In the genomic region with DNA sequence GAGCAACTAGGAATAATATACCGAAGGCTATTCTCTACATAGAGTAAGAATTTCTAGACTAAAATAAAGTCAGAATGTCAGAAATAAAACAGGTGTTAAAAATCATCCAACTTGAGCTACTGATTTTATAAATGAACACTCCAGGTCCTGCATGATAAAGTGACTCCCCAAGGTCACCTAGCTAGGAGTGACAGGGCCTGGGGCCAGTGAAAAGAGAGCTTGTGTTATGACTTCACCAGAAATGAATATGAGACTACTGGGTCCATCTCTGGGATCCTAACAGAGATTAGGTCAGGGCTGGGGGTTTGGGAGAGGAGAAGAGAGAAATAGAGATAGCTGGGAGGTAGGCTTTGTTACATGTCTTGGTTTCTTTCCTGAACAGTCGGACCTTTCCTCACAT, we compare ENCODE assay signal across 29 cellular contexts.
"Had no signal": no experiment of that assay in that cellular context is flagged by ENCODE, and none has a peak within 500 bp of the region (broad histone marks: within the 10 kb centered on the region; RNA-seq: fewer than 3 reads in every experiment).

No MANE protein-coding gene starts in this region.

- H3K4me3 Mint-ChIP-seq: naive thymus-derived CD4-positive, alpha-beta T cell; natural killer cell; neural crest cell; stimulated activated effector memory CD8-positive, alpha-beta T cell treated with anti-CD3 and anti-CD28 coated beads, Interleukin-12 subunit alpha, Interleukin-12 subunit beta, amount 100 ng/mL, for 72 hours; stimulated activated naive B cell treated with anti-CD40 and anti-IgM and Interleukin-4, amounts not matched to agents 10 μg/mL and 1 μg/mL and 100 μg/mL, for 72 hours; stimulated activated naive CD8-positive, alpha-beta T cell treated with anti-CD3 and anti-CD28 coated beads, Interleukin-15, Interleukin-2, amounts not matched to agents 100 ng/mL and 50 ng/mL, for 24 hours had no signal

- H3K9me3 Mint-ChIP-seq: natural killer cell; stimulated activated effector memory CD8-positive, alpha-beta T cell treated with anti-CD3 and anti-CD28 coated beads, Interleukin-12 subunit alpha, Interleukin-12 subunit beta, amount 100 ng/mL, for 72 hours; stimulated activated naive B cell treated with anti-CD40 and anti-IgM and Interleukin-4, amounts not matched to agents 10 μg/mL and 1 μg/mL and 100 μg/mL, for 72 hours; stimulated activated naive CD8-positive, alpha-beta T cell treated with anti-CD3 and anti-CD28 coated beads, Interleukin-15, Interleukin-2, amounts not matched to agents 100 ng/mL and 50 ng/mL, for 24 hours had no signal

- H3K4me1 ChIP-seq: pancreas, psoas muscle, stomach, thyroid gland, upper lobe of left lung had no signal

- FAIRE-seq: pancreas, small intestine, urothelium cell line had no signal

- H3K9me3 ChIP-seq: neutrophil, pancreas, psoas muscle, right lobe of liver, sigmoid colon, stomach, thoracic aorta, thyroid gland, tibial nerve, upper lobe of left lung had no signal

- H3K27me3 ChIP-seq: pancreas, right lobe of liver, sigmoid colon, stomach, thyroid gland, tibial nerve, upper lobe of left lung had no signal

- ATAC-seq: naive thymus-derived CD4-positive, alpha-beta T cell; natural killer cell; psoas muscle; right cardiac atrium; right lobe of liver had no signal

- H3K4me1 Mint-ChIP-seq: neural crest cell; stimulated activated effector memory CD8-positive, alpha-beta T cell treated with anti-CD3 and anti-CD28 coated beads, Interleukin-12 subunit alpha, Interleukin-12 subunit beta, amount 100 ng/mL, for 72 hours; stimulated activated naive B cell treated with anti-CD40 and anti-IgM and Interleukin-4, amounts not matched to agents 10 μg/mL and 1 μg/mL and 100 μg/mL, for 72 hours had no signal

- H3K36me3 ChIP-seq: neutrophil, pancreas, right lobe of liver, sigmoid colon, stomach, thoracic aorta, thyroid gland, tibial nerve, upper lobe of left lung had no signal

- DNase-seq: naive thymus-derived CD4-positive, alpha-beta T cell; natural killer cell; nephron progenitor cell; nucleus accumbens; posterior cingulate gyrus; psoas muscle; right cardiac atrium; right lobe of liver; sigmoid colon; small intestine; stimulated activated CD4-positive, alpha-beta T cell treated with anti-CD3 and anti-CD28 coated beads, Interleukin-15, amount 100 ng/mL, for 24 hours; stimulated activated CD4-positive, alpha-beta T cell treated with anti-CD3 and anti-CD28 coated beads, Interleukin-2, amount 100 ng/mL, for 24 hours; stimulated activated CD4-positive, alpha-beta T cell treated with anti-CD3 and anti-CD28 coated beads, Interleukin-2, amount 100 ng/mL, for 48 hours; stimulated activated CD4-positive, alpha-beta T cell treated with anti-CD3 and anti-CD28 coated beads, Interleukin-4, amount 100 ng/mL, for 24 hours; stimulated activated naive B cell treated with anti-CD40 and anti-IgM and Interleukin-4, amounts not matched to agents 10 μg/mL and 1 μg/mL and 100 μg/mL, for 72 hours; stimulated activated naive CD4-positive, alpha-beta T cell treated with Interleukin-2 at 50 U/mL for 16 hours; stomach; thyroid gland; trophoblast cell; upper lobe of left lung had no signal

- H3K36me3 Mint-ChIP-seq: naive thymus-derived CD4-positive, alpha-beta T cell; natural killer cell; stimulated activated effector memory CD8-positive, alpha-beta T cell treated with anti-CD3 and anti-CD28 coated beads, Interleukin-12 subunit alpha, Interleukin-12 subunit beta, amount 100 ng/mL, for 72 hours; stimulated activated naive B cell treated with anti-CD40 and anti-IgM and Interleukin-4, amounts not matched to agents 10 μg/mL and 1 μg/mL and 100 μg/mL, for 72 hours had no signal

- H3K4me3 ChIP-seq: pancreas, psoas muscle, right lobe of liver, sigmoid colon, stomach, thoracic aorta, thyroid gland, tibial nerve, upper lobe of left lung had no signal

- H3K27ac ChIP-seq: neutrophil, pancreas, psoas muscle, right lobe of liver, sigmoid colon, stomach, thoracic aorta, thyroid gland, upper lobe of left lung had no signal

- H3K27ac Mint-ChIP-seq: naive thymus-derived CD4-positive, alpha-beta T cell; natural killer cell; nephron progenitor cell; progenitor cell of endocrine pancreas; stimulated activated effector memory CD8-positive, alpha-beta T cell treated with anti-CD3 and anti-CD28 coated beads, Interleukin-12 subunit alpha, Interleukin-12 subunit beta, amount 100 ng/mL, for 72 hours; stimulated activated naive B cell treated with anti-CD40 and anti-IgM and Interleukin-4, amounts not matched to agents 10 μg/mL and 1 μg/mL and 100 μg/mL, for 72 hours; stimulated activated naive CD8-positive, alpha-beta T cell treated with anti-CD3 and anti-CD28 coated beads, Interleukin-15, Interleukin-2, amounts not matched to agents 100 ng/mL and 50 ng/mL, for 24 hours had no signal
